5 cellular contexts compared by ENCODE assay signal in genomic region chr6:168267779-168268178, GRCh38. TPM values are rescaled to one million over a fixed set of nuclear protein-coding genes. Genes with fewer than 3 reads are reported as not detected.
"Had no signal": no experiment of that assay in that cellular context is flagged by ENCODE, and none has a peak within 500 bp of the region (broad histone marks: within the 10 kb centered on the region; RNA-seq: fewer than 3 reads in every experiment).

No MANE protein-coding gene starts in this region.

RNA-seq across cellular contexts. Expression of gene DACT2, which starts 51.8 kb away (rescaled TPM):
- total RNA-seq: HT-29, HT1080, IMR-90, K562 had no signal
- polyA plus RNA-seq: IgD-negative memory B cell, IMR-90, K562 had no signal
